In genomic region chr12:4270016-4270669, GRCh38 we compare ENCODE assay signal across 1 cellular context.
TF ChIP-seq lines count a peak whose summit lies in the region.

No MANE protein-coding gene starts in this region.

TF ChIP-seq in H1, 55 proteins besides CTCF, POLR2A, EP300 and RAD21:
- TF ChIP-seq KDM4A (IDR thresholded peaks at IDR 0.05; ENCODE audit: low read depth, low read length, severe bottlenecking): peak; percentile 20
- no peak for TF ChIP-seq HDAC6 (IDR thresholded peaks at IDR 0.05; ENCODE audit: low read depth, low read length)
- TF ChIP-seq SUZ12 (IDR thresholded peaks at IDR 0.05; ENCODE audit: low read length): peak; percentile 36; the same call in 1 of the 2 replicates
- TF ChIP-seq MAX (IDR thresholded peaks at IDR 0.05): 0 out of 2 replicates have a peak, but pooled peaks have one; percentile 24
- TF ChIP-seq CHD1 (IDR thresholded peaks at IDR 0.05; ENCODE audit: low read depth, low read length): no peak
- no peak for TF ChIP-seq SAP30 (IDR thresholded peaks at IDR 0.05; ENCODE audit: insufficient read depth, insufficient replicate concordance, low read length)
